Comparison of ENCODE assay signal across 19 cellular contexts in genomic region chr5:170444181-170444580, GRCh38. TPM values are rescaled to one million over a fixed set of nuclear protein-coding genes. Genes with fewer than 3 reads are reported as not detected.
DNase-seq lines count a peak whose midpoint lies in the region; FAIRE-seq and TF ChIP-seq lines count a peak whose summit lies in the region.
"Had no signal": no experiment of that assay in that cellular context is flagged by ENCODE, and none has a peak within 500 bp of the region (broad histone marks: within the 10 kb centered on the region; RNA-seq: fewer than 3 reads in every experiment).

No MANE protein-coding gene starts in this region.

- H3K9ac ChIP-seq in astrocyte (ENCODE audit: low read length) (no peak overlapping the region), neural progenitor cell (no peak overlapping the region)

- H3K9me3 Mint-ChIP-seq in astrocyte (ENCODE audit: unreplicated experiment) (peaks cover 6% of the 10 kb centered on the region), neural progenitor cell (peaks cover 10% of the 10 kb centered on the region)

- H3K27ac Mint-ChIP-seq in astrocyte (ENCODE audit: unreplicated experiment) (peak overlapping the region; percentile 41), neural progenitor cell (peak overlapping the region; percentile 27)
- H3K27ac Mint-ChIP-seq: CD4-positive, alpha-beta T cell had no signal

- H3K4me2 ChIP-seq in astrocyte (ENCODE audit: low read length) (no peak overlapping the region), neural progenitor cell (peak overlapping the region; percentile 13), hepatocyte (no peak overlapping the region)

- H2AFZ ChIP-seq in astrocyte (ENCODE audit: low read depth, low read length), result no peak overlapping the region
- H2AFZ ChIP-seq in neural progenitor cell (replicated peaks), result no peak overlapping the region
- no peak overlapping the region for H2AFZ ChIP-seq in hepatocyte

- no peak for TF ChIP-seq POLR2A in vagina (IDR thresholded peaks at IDR 0.05)

- H3K36me3 Mint-ChIP-seq in astrocyte (ENCODE audit: low read depth, unreplicated experiment), result no peaks in the 10 kb centered on the region
- no peaks in the 10 kb centered on the region for H3K36me3 Mint-ChIP-seq in neural progenitor cell

- H3K27me3 ChIP-seq in astrocyte (ENCODE audit: insufficient read depth, low read length) (no peaks in the 10 kb centered on the region), neural progenitor cell (no peaks in the 10 kb centered on the region), vagina (no peaks in the 10 kb centered on the region), hepatocyte (no peaks in the 10 kb centered on the region)

- no peaks in the 10 kb centered on the region for H3K4me1 ChIP-seq in astrocyte (ENCODE audit: insufficient read depth, low read length)
- peaks cover 51% of the 10 kb centered on the region for H3K4me1 ChIP-seq in neural progenitor cell
- no peaks in the 10 kb centered on the region for H3K4me1 ChIP-seq in vagina
- H3K4me1 ChIP-seq in hepatocyte (ENCODE audit: insufficient read depth), result no peaks in the 10 kb centered on the region
- H3K4me1 ChIP-seq: Caco-2 had no signal

- H3K9me3 ChIP-seq in astrocyte (ENCODE audit: insufficient read depth, low read depth, low read length) (no peaks in the 10 kb centered on the region), neural progenitor cell (ENCODE audit: low read depth) (no peaks in the 10 kb centered on the region), vagina (no peaks in the 10 kb centered on the region), hepatocyte (ENCODE audit: low read depth) (no peaks in the 10 kb centered on the region)
- H3K9me3 ChIP-seq: Caco-2 had no signal

- no peaks in the 10 kb centered on the region for H3K36me3 ChIP-seq in astrocyte (ENCODE audit: insufficient read depth, low read length)
- no peaks in the 10 kb centered on the region for H3K36me3 ChIP-seq in neural progenitor cell
- no peaks in the 10 kb centered on the region for H3K36me3 ChIP-seq in vagina
- H3K36me3 ChIP-seq in hepatocyte (replicated peaks; ENCODE audit: insufficient read depth, low read depth), result no peaks in the 10 kb centered on the region

- H3K9me2 ChIP-seq in hepatocyte (replicated peaks; ENCODE audit: insufficient read depth), result no peaks in the 10 kb centered on the region

- no peaks in the 10 kb centered on the region for H3K79me2 ChIP-seq in astrocyte (ENCODE audit: insufficient read depth, low read length)
- no peaks in the 10 kb centered on the region for H3K79me2 ChIP-seq in neural progenitor cell (ENCODE audit: low read depth)
- no peaks in the 10 kb centered on the region for H3K79me2 ChIP-seq in hepatocyte

- H3K4me3 ChIP-seq in astrocyte (ENCODE audit: insufficient read depth, low read depth, low read length) (no peak overlapping the region), neural progenitor cell (no peak overlapping the region), vagina (no peak overlapping the region), hepatocyte (no peak overlapping the region)

- DNase-seq in astrocyte (ENCODE audit: low read depth) (no peak), ecto neural progenitor cell (ENCODE audit: low spot score) (peak; percentile 44), neural progenitor cell (ENCODE audit: low spot score) (no peak), vagina (ENCODE audit: extremely low spot score in 2 of 2) (peak; percentile 28 to 58), HK-2 (ENCODE audit: unreplicated experiment) (no peak), hepatocyte (ENCODE audit: low spot score) (no peak)
- DNase-seq: ACHN; Caco-2; CD4-positive, alpha-beta T cell; H9 had no signal

- no peak overlapping the region for H3K4me3 Mint-ChIP-seq in astrocyte (ENCODE audit: unreplicated experiment)
- H3K4me3 Mint-ChIP-seq in neural progenitor cell, result no peak overlapping the region
- H3K4me3 Mint-ChIP-seq: CD4-positive, alpha-beta T cell; H9 had no signal

- H3K27me3 Mint-ChIP-seq in astrocyte (ENCODE audit: low read depth, unreplicated experiment) (peaks cover 24% of the 10 kb centered on the region), neural progenitor cell (ENCODE audit: insufficient read depth, low read depth) (peaks cover 13% of the 10 kb centered on the region)
- H3K27me3 Mint-ChIP-seq: CD4-positive, alpha-beta T cell had no signal

- WGBS in hepatocyte (ENCODE audit: low lambda C conversion rate, missing lambda C conversion rate), result 79% methylated on average over 7 of the region's 7 CpGs

- FAIRE-seq in astrocyte (lab: Jason Lieb, UNC), result no peak
- FAIRE-seq: A204.1, D721Med, G401.6, GM12891, GM19239, H1 had no signal

- H3K27ac ChIP-seq in astrocyte (ENCODE audit: low read depth, low read length), result no peak overlapping the region
- H3K27ac ChIP-seq in neural progenitor cell, result peak overlapping the region; percentile 29
- no peak overlapping the region for H3K27ac ChIP-seq in vagina
- no peak overlapping the region for H3K27ac ChIP-seq in hepatocyte
- H3K27ac ChIP-seq: C4-2B had no signal

- H3F3A ChIP-seq in neural progenitor cell (ENCODE audit: low read depth), result peaks cover 19% of the 10 kb centered on the region

- TF ChIP-seq CTCF in astrocyte (IDR thresholded peaks at IDR 0.05; ENCODE audit: insufficient read depth, low read depth, low read length) (no peak), neural progenitor cell (IDR thresholded peaks at IDR 0.05) (no peak), vagina (IDR thresholded peaks at IDR 0.05) (no peak), hepatocyte (IDR thresholded peaks at IDR 0.05; ENCODE audit: poor library complexity) (no peak)

- H3K4me1 Mint-ChIP-seq in astrocyte (ENCODE audit: low read depth, unreplicated experiment) (no peaks in the 10 kb centered on the region), neural progenitor cell (peaks cover 68% of the 10 kb centered on the region)

- intact Hi-C loops in vagina (cut with DNase I), result no loop called here

- H4K20me1 ChIP-seq in astrocyte (ENCODE audit: insufficient read depth, low read length) (no peaks in the 10 kb centered on the region), neural progenitor cell (ENCODE audit: low read depth) (no peaks in the 10 kb centered on the region), hepatocyte (ENCODE audit: insufficient read depth, poor library complexity, severe bottlenecking) (no peaks in the 10 kb centered on the region)

RNA-seq across cellular contexts. Expression of gene KCNMB1, which starts 55.0 kb away (rescaled TPM):
- total RNA-seq in astrocyte, result 0.14 and 0.31 TPM in 2 replicates
- not detected in 2 replicates for total RNA-seq in neural progenitor cell (ENCODE audit: low replicate concordance)
- total RNA-seq in vagina, result 4.9 TPM
- 0.07 and 0.36 TPM in 2 replicates for total RNA-seq in hepatocyte
- 0.18 and 0.19 TPM in 2 replicates for polyA plus RNA-seq in hepatocyte
- total RNA-seq: Caco-2, HT-29 had no signal

RNA-seq across cellular contexts. Expression of gene KCNIP1, which starts 59.6 kb away (rescaled TPM):
- total RNA-seq in astrocyte (0.45 and 0.60 TPM in 2 replicates), neural progenitor cell (ENCODE audit: low replicate concordance) (2.4 and 2.8 TPM in 2 replicates), vagina (not detected), hepatocyte (0.43 and 1.5 TPM in 2 replicates)
- polyA plus RNA-seq in hepatocyte, result 0.80 and 0.88 TPM in 2 replicates
- total RNA-seq: Caco-2; CD4-positive, alpha-beta T cell; HT-29 had no signal
- polyA plus RNA-seq: BJ had no signal

Comparison
In these comparisons a context has a peak if more than half of its experiments do, and no peak if none do; other contexts are left out.
1. DNase-seq: peak in ecto neural progenitor cell (single experiment) and vagina (2 of 2); none in astrocyte (single experiment), neural progenitor cell (single experiment), HK-2 (single experiment) and hepatocyte (single experiment).